In genomic region chr2:152046940-152047339, GRCh38 we compare ENCODE assay signal across 12 cellular contexts. TPM values are rescaled to one million over a fixed set of nuclear protein-coding genes. Genes with fewer than 3 reads are reported as not detected.
DNase-seq lines count a peak whose midpoint lies in the region; ATAC-seq, FAIRE-seq and TF ChIP-seq lines count a peak whose summit lies in the region.
"Had no signal": no experiment of that assay in that cellular context is flagged by ENCODE, and none has a peak within 500 bp of the region (broad histone marks: within the 10 kb centered on the region; RNA-seq: fewer than 3 reads in every experiment).

No MANE protein-coding gene starts in this region.

- no peak for TF ChIP-seq POLR2A in K562 (conservative IDR thresholded peaks at IDR 0.05)
- TF ChIP-seq POLR2A in gastroesophageal sphincter (IDR thresholded peaks at IDR 0.05): no peak

- TF ChIP-seq EP300 in K562 (IDR thresholded peaks at IDR 0.05; ENCODE audit: low read length): no peak
- TF ChIP-seq EP300 in gastroesophageal sphincter (IDR thresholded peaks at IDR 0.05): no peak

- H3K9me1 ChIP-seq in K562 (ENCODE audit: control insufficient read depth, insufficient read depth, low read length): no peaks in the 10 kb centered on the region

- ATAC-seq in GM18520 (IDR thresholded peaks at IDR 0.05; ENCODE audit: unreplicated experiment): peak; percentile 42
- peak; percentile 74 for ATAC-seq in GM21528 (IDR thresholded peaks at IDR 0.05; ENCODE audit: low FRiP score, unreplicated experiment)
- peak; percentile 54 for ATAC-seq in HG03139 (IDR thresholded peaks at IDR 0.05; ENCODE audit: unreplicated experiment)
- no peak for ATAC-seq in K562
- ATAC-seq in gastroesophageal sphincter: no peak

- H3K36me3 ChIP-seq in K562 (ENCODE audit: control insufficient read depth, insufficient read depth, low read length) (no peaks in the 10 kb centered on the region), gastroesophageal sphincter (no peaks in the 10 kb centered on the region)

- H3K4me1 ChIP-seq in K562 (replicated peaks in 1 of 2; ENCODE audit: control insufficient read depth in 2 of 2, insufficient read depth in 2 of 2, low read length in 2 of 2) (no peaks in the 10 kb centered on the region; a peak in 1 of 5 replicates), gastroesophageal sphincter (no peaks in the 10 kb centered on the region)

- H3K27me3 ChIP-seq in K562 (ENCODE audit: control insufficient read depth in 2 of 2, insufficient read depth in 2 of 2, low read length in 2 of 2) (peaks cover 3 to 22% of the 10 kb centered on the region in 2 experiments; a peak in 3 of 5 replicates), gastroesophageal sphincter (no peaks in the 10 kb centered on the region)

- intact Hi-C loops in K562 (cut with micrococcal nuclease) (no loop called here), posterior cingulate gyrus (cut with DNase I) (no loop called here)

- DNase-seq in K562 (ENCODE audit: extremely low read depth in 1 of 4, low spot score in 3 of 4): no peak
- DNase-seq in iPS-NIHi7 (ENCODE audit: extremely low spot score): no peak
- DNase-seq in posterior cingulate gyrus: no peak
- no peak for DNase-seq in activated CD4-positive, CD25-positive, alpha-beta regulatory T cell treated with anti-CD3 and anti-CD28 coated beads, Interleukin-2, amount 50 U/mL, for 72 hours
- DNase-seq: activated CD4-positive, alpha-beta T cell treated with anti-CD3 and anti-CD28 coated beads, Interleukin-2, amount 50 U/mL, for 4 hours; EL; NCI-H1930 had no signal

- H3K9ac ChIP-seq in K562 (ENCODE audit: insufficient read depth in 1 of 2, low read depth in 2 of 2, low read length in 2 of 2): no peak overlapping the region

- no peak for TF ChIP-seq RAD21 in K562 (CRISPR knock-in tag; conservative IDR thresholded peaks at IDR 0.05 in 1 of 2, IDR thresholded peaks at IDR 0.05 in 1 of 2)

- H3K9me3 ChIP-seq in K562 (replicated peaks; ENCODE audit: control insufficient read depth, insufficient read depth, low read depth, low read length): no peaks in the 10 kb centered on the region
- H3K9me3 ChIP-seq in gastroesophageal sphincter: no peaks in the 10 kb centered on the region

- BruUV-seq in K562 (replicated peaks; lab: Mats Ljungman, UMichigan): no TSS peak

- POLR2A ChIA-PET in K562 (lab: Yijun Ruan, JAX): interaction anchor here (0.5 kb wide), 1 partner anchor 22 kb away, joined by 3 read pairs; no protein-coding TSS in a partner anchor

- H3K79me2 ChIP-seq in K562 (ENCODE audit: control insufficient read depth, insufficient read depth, low read length): no peaks in the 10 kb centered on the region

- no peaks in the 10 kb centered on the region for H4K20me1 ChIP-seq in K562 (replicated peaks; ENCODE audit: control insufficient read depth, insufficient read depth, low read length)

- 0% methylated on average over 4 of the region's 4 CpGs for WGBS in K562 (ENCODE audit: insufficient coverage, low coverage, missing lambda C conversion rate)
- 62 to 70% methylated on average over 4 of the region's 4 CpGs for WGBS in gastroesophageal sphincter (ENCODE audit: low coverage in 1 of 2), 2 donors

- TF ChIP-seq CTCF in K562 (IDR thresholded peaks at IDR 0.05 in 2 of 3, conservative IDR thresholded peaks at IDR 0.05 in 1 of 3; ENCODE audit: insufficient read depth in 2 of 3, low read depth in 1 of 3, low read length in 3 of 3) (no peak), gastroesophageal sphincter (IDR thresholded peaks at IDR 0.05) (no peak)

- no peak overlapping the region for H3K4me2 ChIP-seq in K562 (ENCODE audit: insufficient read depth, low read length)

- H2AFZ ChIP-seq in K562 (ENCODE audit: low read depth, low read length): no peak overlapping the region

- CTCF ChIA-PET in K562 (lab: Yijun Ruan, JAX; ENCODE audit: low intra/inter-chr PET ratio): no interaction called here

- peak; percentile 49 for FAIRE-seq in K562 (lab: Jason Lieb, UNC)
- FAIRE-seq: islet of Langerhans had no signal

- in situ Hi-C loops in K562 (cut with MboI): no loop called here

- H3K4me3 ChIP-seq in K562: no peak overlapping the region
- no peak overlapping the region for H3K4me3 ChIP-seq in gastroesophageal sphincter

- H3K27ac ChIP-seq in K562 (ENCODE audit: extremely low read depth, low read depth, low read length) (no peak overlapping the region), gastroesophageal sphincter (no peak overlapping the region)

TF ChIP-seq in K562, 482 proteins besides CTCF, POLR2A, EP300 and RAD21 (continues in another document):
- TF ChIP-seq CREB3 (tag; conservative IDR thresholded peaks at IDR 0.05; ENCODE audit: low read depth): no peak

RNA-seq across cellular contexts. Expression of gene CACNB4, which starts 51.9 kb away (rescaled TPM):
- 0.16 and 0.37 TPM in 2 replicates for total RNA-seq in K562 (2011; cell fraction: chromatin; rRNA removed; ENCODE audit: low replicate concordance)
- 0.13 and 0.17 TPM in 2 replicates for total RNA-seq in K562 (2011; cell fraction: nucleolus; rRNA removed)
- 0.15 and 0.53 TPM in 2 replicates for total RNA-seq in K562 (2011; cell fraction: nucleoplasm; rRNA removed)
- total RNA-seq in K562 (2014; rRNA removed): 0.05 and 0.08 TPM in 2 replicates
- total RNA-seq in K562 (2014; rRNA removed; fragmentation: Illumina TruSeq; extraction: Trizol): 0.06 and 0.07 TPM in 2 replicates
- total RNA-seq in K562 (2015; rRNA removed; fragmentation: Illumina TruSeq; extraction: Trizol): 0.04 and 0.11 TPM in 2 replicates
- total RNA-seq in K562 (2021): 0.04 and 0.16 TPM in 2 replicates
- polyA plus RNA-seq in K562 (2011; rRNA removed): 0.01 and 0.04 TPM in 2 replicates
- 0.07 TPM in 1 of 2 replicates, not detected in the other for polyA plus RNA-seq in K562 (2011; cell fraction: cytosol; rRNA removed)
- polyA plus RNA-seq in K562 (2011; cell fraction: nucleus; rRNA removed): 0.25 and 0.47 TPM in 2 replicates
- polyA plus RNA-seq in K562 (2012): 0.01 and 0.12 TPM in 2 replicates
- 0.03 TPM in 1 of 2 replicates, not detected in the other for polyA plus RNA-seq in K562 (2014; fragmentation: Illumina TruSeq; extraction: Trizol)
- polyA plus RNA-seq in K562 (2014; fragmentation: Nextera tagmentation; extraction: Ambion mirVana): under 1 TPM; 0.01 to 0.20 TPM
- polyA plus RNA-seq in K562 (2014; rRNA removed): 0.01 and 0.08 TPM in 2 replicates
- 0.07 and 0.21 TPM in 2 replicates for polyA minus RNA-seq in K562 (2011; rRNA and poly(A)+ RNA removed)
- polyA minus RNA-seq in K562 (2011; cell fraction: cytosol; rRNA and poly(A)+ RNA removed): not detected in 2 replicates
- polyA minus RNA-seq in K562 (2011; cell fraction: nucleus; rRNA and poly(A)+ RNA removed): 0.27 and 0.44 TPM in 2 replicates
- total RNA-seq in gastroesophageal sphincter: 1 to 10 TPM; 1.4 to 5.4 (median 1.9) TPM

Comparison
In these comparisons a context has a peak if more than half of its experiments do, and no peak if none do; other contexts are left out.
1. ATAC-seq: peak in GM18520 (single experiment), GM21528 (single experiment) and HG03139 (single experiment); none in K562 (single experiment) and gastroesophageal sphincter (single experiment).